Comparison of ENCODE assay signal across 11 cellular contexts in the genomic region with DNA sequence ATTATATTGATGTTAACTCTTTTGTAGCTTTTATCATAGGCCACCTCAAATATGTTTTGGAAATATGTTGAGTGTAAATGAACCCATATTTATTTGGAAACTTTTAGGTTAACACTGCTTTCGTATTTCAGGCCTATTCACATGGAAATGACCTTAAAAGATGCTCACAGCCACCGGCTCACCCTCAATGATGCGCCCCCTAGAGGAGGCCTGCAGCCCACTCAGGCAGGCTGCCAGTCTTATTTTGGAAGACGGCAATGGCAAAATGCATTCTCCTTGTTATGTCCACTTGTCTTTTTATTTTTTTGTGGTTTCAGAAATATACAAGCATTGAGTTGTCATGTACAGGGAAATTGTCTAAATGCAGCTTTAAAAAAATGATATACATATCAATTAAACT.
DNase-seq lines count a peak whose midpoint lies in the region; ATAC-seq and TF ChIP-seq lines count a peak whose summit lies in the region.
"Had no signal": no experiment of that assay in that cellular context is flagged by ENCODE, and none has a peak within 500 bp of the region (broad histone marks: within the 10 kb centered on the region; RNA-seq: fewer than 3 reads in every experiment).

No MANE protein-coding gene starts in this region.

- TF ChIP-seq CTCF in chondrocyte (IDR thresholded peaks at IDR 0.05) (peak; percentile 64), smooth muscle cell (IDR thresholded peaks at IDR 0.05; ENCODE audit: borderline replicate concordance, insufficient read depth, poor library complexity, severe bottlenecking) (peak; percentile 46), gastroesophageal sphincter (IDR thresholded peaks at IDR 0.05) (peak in 1 of 4 experiments; percentile 19)

- no peaks in the 10 kb centered on the region for H3K36me3 Mint-ChIP-seq in activated CD4-positive, alpha-beta T cell treated with anti-CD3 and anti-CD28 coated beads, Interleukin-2, amount 10 ng/mL, durations not matched to agents 24 days and 14 days (ENCODE audit: low read depth)
- H3K36me3 Mint-ChIP-seq in chondrocyte (ENCODE audit: low read depth): no peaks in the 10 kb centered on the region
- H3K36me3 Mint-ChIP-seq: activated naive CD4-positive, alpha-beta T cell treated with anti-CD3 and anti-CD28 coated beads, Interleukin-2, amount 50 U/mL, for 24 hours had no signal

- no peak overlapping the region for H3K4me3 Mint-ChIP-seq in activated CD4-positive, alpha-beta T cell treated with anti-CD3 and anti-CD28 coated beads, Interleukin-2, amount 10 ng/mL, durations not matched to agents 24 days and 14 days
- H3K4me3 Mint-ChIP-seq in chondrocyte (ENCODE audit: unreplicated experiment): no peak overlapping the region
- H3K4me3 Mint-ChIP-seq: activated naive CD4-positive, alpha-beta T cell treated with anti-CD3 and anti-CD28 coated beads, Interleukin-2, amount 50 U/mL, for 24 hours had no signal

- H3K79me2 ChIP-seq in Karpas-422 (ENCODE audit: low read length) (no peaks in the 10 kb centered on the region), smooth muscle cell (ENCODE audit: low read depth) (no peaks in the 10 kb centered on the region)

- H3K9ac ChIP-seq in Karpas-422 (ENCODE audit: low read length): no peak overlapping the region
- no peak overlapping the region for H3K9ac ChIP-seq in smooth muscle cell (ENCODE audit: low read depth)
- H3K9ac ChIP-seq: BLaER1 treated with 17β-estradiol and CSF1 and Interleukin-3, amounts not matched to agents 10 nM and 100 nM had no signal

- H4K20me1 ChIP-seq in Karpas-422 (ENCODE audit: insufficient read depth, low read depth, low read length): no peaks in the 10 kb centered on the region
- no peaks in the 10 kb centered on the region for H4K20me1 ChIP-seq in smooth muscle cell (ENCODE audit: low read depth)
- H4K20me1 ChIP-seq: BLaER1 treated with 17β-estradiol and CSF1 and Interleukin-3, amounts not matched to agents 10 nM and 100 nM had no signal

- H3K4me1 ChIP-seq in Karpas-422 (ENCODE audit: low read length) (no peaks in the 10 kb centered on the region), smooth muscle cell (ENCODE audit: low read depth) (no peaks in the 10 kb centered on the region), gastroesophageal sphincter (peaks cover 0 to 9% (median 4%) of the 10 kb centered on the region in 3 donors)
- H3K4me1 ChIP-seq: Peyer's patch had no signal

- WGBS in smooth muscle cell (ENCODE audit: low lambda C conversion rate): 39% methylated on average over 4 of the region's 4 CpGs
- 40 to 65% methylated on average over 4 of the region's 4 CpGs for WGBS in gastroesophageal sphincter (ENCODE audit: low coverage in 1 of 2), 2 donors

- no peak overlapping the region for H2AFZ ChIP-seq in Karpas-422 (ENCODE audit: low read length)
- no peak overlapping the region for H2AFZ ChIP-seq in smooth muscle cell (ENCODE audit: low read depth)

- H3K9me3 ChIP-seq in Karpas-422 (ENCODE audit: low read length) (peaks cover 6% of the 10 kb centered on the region; the same call in 1 of the 2 replicates), smooth muscle cell (replicated peaks; ENCODE audit: low read depth) (no peaks in the 10 kb centered on the region), gastroesophageal sphincter (no peaks in the 10 kb centered on the region)
- H3K9me3 ChIP-seq: BLaER1 treated with 17β-estradiol and CSF1 and Interleukin-3, amounts not matched to agents 10 nM and 100 nM; Peyer's patch had no signal

- H3K36me3 ChIP-seq in Karpas-422 (ENCODE audit: insufficient read depth, low read length): no peaks in the 10 kb centered on the region
- H3K36me3 ChIP-seq in smooth muscle cell (ENCODE audit: low read depth): no peaks in the 10 kb centered on the region
- no peaks in the 10 kb centered on the region for H3K36me3 ChIP-seq in gastroesophageal sphincter
- H3K36me3 ChIP-seq: BLaER1 treated with 17β-estradiol and CSF1 and Interleukin-3, amounts not matched to agents 10 nM and 100 nM; Peyer's patch had no signal

- no peak for TF ChIP-seq EP300 in gastroesophageal sphincter (IDR thresholded peaks at IDR 0.05)

- no peaks in the 10 kb centered on the region for H3K4me1 Mint-ChIP-seq in activated CD4-positive, alpha-beta T cell treated with anti-CD3 and anti-CD28 coated beads, Interleukin-2, amount 10 ng/mL, durations not matched to agents 24 days and 14 days
- H3K4me1 Mint-ChIP-seq in chondrocyte (ENCODE audit: low read depth): peaks cover 7% of the 10 kb centered on the region
- H3K4me1 Mint-ChIP-seq: activated naive CD4-positive, alpha-beta T cell treated with anti-CD3 and anti-CD28 coated beads, Interleukin-2, amount 50 U/mL, for 24 hours had no signal

- intact Hi-C loops in activated CD4-positive, alpha-beta T cell treated with anti-CD3 and anti-CD28 coated beads, Interleukin-2, amount 10 ng/mL, durations not matched to agents 24 days and 14 days (cut with micrococcal nuclease): no loop called here

- TF ChIP-seq POLR2A in gastroesophageal sphincter (IDR thresholded peaks at IDR 0.05): no peak
- TF ChIP-seq POLR2A in GM18505 (IDR thresholded peaks at IDR 0.05; ENCODE audit: borderline replicate concordance, extremely low read depth, insufficient read depth, insufficient read length): no peak

- H3K4me3 ChIP-seq in Karpas-422 (ENCODE audit: low read length): no peak overlapping the region
- no peak overlapping the region for H3K4me3 ChIP-seq in smooth muscle cell
- H3K4me3 ChIP-seq in gastroesophageal sphincter: no peak overlapping the region
- H3K4me3 ChIP-seq: BLaER1 treated with 17β-estradiol and CSF1 and Interleukin-3, amounts not matched to agents 10 nM and 100 nM; Peyer's patch had no signal

- no peaks in the 10 kb centered on the region for H3F3A ChIP-seq in smooth muscle cell (ENCODE audit: low read depth)

- peak; percentile 0 to 6 for DNase-seq in activated CD4-positive, alpha-beta T cell treated with anti-CD3 and anti-CD28 coated beads, Interleukin-2, amount 50 U/mL, for 48 hours
- DNase-seq in activated CD4-positive, alpha-beta T cell treated with anti-CD3 and anti-CD28 coated beads, Interleukin-2, amount 10 ng/mL, durations not matched to agents 24 days and 14 days: no peak
- DNase-seq in Karpas-422 (peak; percentile 66), chondrocyte (ENCODE audit: low spot score) (no peak), smooth muscle cell (lab: John Stamatoyannopoulos, UW; ENCODE audit: unreplicated experiment) (no peak), NCI-H1092 treated with DMSO at 0.1 percent for 48 hours (lab: John Stamatoyannopoulos, UW) (no peak)
- DNase-seq: Peyer's patch had no signal

- H3K27ac ChIP-seq in Karpas-422 (ENCODE audit: low read length) (no peak overlapping the region), smooth muscle cell (ENCODE audit: low read depth) (no peak overlapping the region), gastroesophageal sphincter (no peak overlapping the region)
- H3K27ac ChIP-seq: BLaER1 treated with 17β-estradiol and CSF1 and Interleukin-3, amounts not matched to agents 10 nM and 100 nM; Peyer's patch had no signal

- H3K4me2 ChIP-seq in Karpas-422 (ENCODE audit: low read depth, low read length, poor library complexity, severe bottlenecking) (no peak overlapping the region), smooth muscle cell (no peak overlapping the region)
- H3K4me2 ChIP-seq: BLaER1 treated with 17β-estradiol and CSF1 and Interleukin-3, amounts not matched to agents 10 nM and 100 nM had no signal

- H3K27ac Mint-ChIP-seq in activated CD4-positive, alpha-beta T cell treated with anti-CD3 and anti-CD28 coated beads, Interleukin-2, amount 10 ng/mL, durations not matched to agents 24 days and 14 days: no peak overlapping the region
- H3K27ac Mint-ChIP-seq in chondrocyte (ENCODE audit: unreplicated experiment): no peak overlapping the region
- H3K27ac Mint-ChIP-seq: activated naive CD4-positive, alpha-beta T cell treated with anti-CD3 and anti-CD28 coated beads, Interleukin-2, amount 50 U/mL, for 24 hours had no signal

- H3K9me3 Mint-ChIP-seq in activated CD4-positive, alpha-beta T cell treated with anti-CD3 and anti-CD28 coated beads, Interleukin-2, amount 10 ng/mL, durations not matched to agents 24 days and 14 days: no peaks in the 10 kb centered on the region
- H3K9me3 Mint-ChIP-seq in chondrocyte (ENCODE audit: low read depth): no peaks in the 10 kb centered on the region

- no peaks in the 10 kb centered on the region for H3K27me3 Mint-ChIP-seq in activated CD4-positive, alpha-beta T cell treated with anti-CD3 and anti-CD28 coated beads, Interleukin-2, amount 10 ng/mL, durations not matched to agents 24 days and 14 days
- H3K27me3 Mint-ChIP-seq in chondrocyte (ENCODE audit: low read depth): peaks cover 8% of the 10 kb centered on the region
- H3K27me3 Mint-ChIP-seq: activated naive CD4-positive, alpha-beta T cell treated with anti-CD3 and anti-CD28 coated beads, Interleukin-2, amount 50 U/mL, for 24 hours had no signal

- H3K27me3 ChIP-seq in Karpas-422 (ENCODE audit: low read length) (no peaks in the 10 kb centered on the region), smooth muscle cell (ENCODE audit: low read depth) (no peaks in the 10 kb centered on the region), gastroesophageal sphincter (no peaks in the 10 kb centered on the region)
- H3K27me3 ChIP-seq: BLaER1 treated with 17β-estradiol and CSF1 and Interleukin-3, amounts not matched to agents 10 nM and 100 nM; Peyer's patch had no signal

- no peaks in the 10 kb centered on the region for H3K9me2 ChIP-seq in Karpas-422 (replicated peaks; ENCODE audit: insufficient read depth, low read length)

- ATAC-seq in gastroesophageal sphincter (no peak), GM18505 (IDR thresholded peaks at IDR 0.05; ENCODE audit: unreplicated experiment) (no peak)

Comparison
In these comparisons a context has a peak if more than half of its experiments do, and no peak if none do; other contexts are left out.
1. DNase-seq: peak in activated CD4-positive, alpha-beta T cell treated with anti-CD3 and anti-CD28 coated beads, Interleukin-2, amount 50 U/mL, for 48 hours (2 of 2) and Karpas-422 (single experiment); none in activated CD4-positive, alpha-beta T cell treated with anti-CD3 and anti-CD28 coated beads, Interleukin-2, amount 10 ng/mL, durations not matched to agents 24 days and 14 days (single experiment), chondrocyte (single experiment), smooth muscle cell (single experiment) and NCI-H1092 treated with DMSO at 0.1 percent for 48 hours (single experiment).